Comparison of ENCODE assay signal across 1 cellular context in genomic region chr17:17783121-17783824, GRCh38.
A peak's percentile ranks its signal among the peaks of the same experiment; 100 is the strongest.
TF ChIP-seq lines count a peak whose summit lies in the region.

No MANE protein-coding gene starts in this region.

TF ChIP-seq in HepG2, 621 proteins besides CTCF, POLR2A, EP300 and RAD21 (continued from another document and continues in another):
- TF ChIP-seq CENPT (CRISPR knock-in tag; IDR thresholded peaks at IDR 0.05; ENCODE audit: low read depth) (no peak), TGIF2 (CRISPR knock-in tag; IDR thresholded peaks at IDR 0.05) (no peak), MAFF (IDR thresholded peaks at IDR 0.05; ENCODE audit: low read depth, low read length) (no peak), MED8 (CRISPR knock-in tag; IDR thresholded peaks at IDR 0.05; ENCODE audit: insufficient replicate concordance) (no peak), PBX2 (CRISPR knock-in tag; IDR thresholded peaks at IDR 0.05) (no peak), ZNF746 (CRISPR knock-in tag; IDR thresholded peaks at IDR 0.05) (0 out of 2 replicates have a peak, but pooled peaks have one; percentile 28), ZNF275 (CRISPR knock-in tag; IDR thresholded peaks at IDR 0.05; ENCODE audit: borderline replicate concordance) (no peak), ZNF30 (CRISPR knock-in tag; IDR thresholded peaks at IDR 0.05) (no peak), PAXIP1 (CRISPR knock-in tag; conservative IDR thresholded peaks at IDR 0.05) (no peak; the same call in 1 of the 2 replicates), WIZ (CRISPR knock-in tag; IDR thresholded peaks at IDR 0.05) (no peak), ZNF883 (CRISPR knock-in tag; IDR thresholded peaks at IDR 0.05; ENCODE audit: not compliant biosample characterization) (no peak), GATAD2A (CRISPR knock-in tag; IDR thresholded peaks at IDR 0.05) (no peak), MAX (IDR thresholded peaks at IDR 0.05) (peak; percentile 40; the same call in 1 of the 2 replicates), HNRNPL (IDR thresholded peaks at IDR 0.05; ENCODE audit: low read depth, low read length) (no peak), SNAPC5 (CRISPR knock-in tag; IDR thresholded peaks at IDR 0.05; ENCODE audit: borderline replicate concordance) (no peak), ZNF296 (CRISPR knock-in tag; conservative IDR thresholded peaks at IDR 0.05) (no peak), ZNF615 (CRISPR knock-in tag; IDR thresholded peaks at IDR 0.05; ENCODE audit: borderline replicate concordance) (no peak), POGK (CRISPR knock-in tag; conservative IDR thresholded peaks at IDR 0.05) (no peak), ZNF83 (CRISPR knock-in tag; IDR thresholded peaks at IDR 0.05; ENCODE audit: borderline replicate concordance) (no peak), MIXL1 (CRISPR knock-in tag; IDR thresholded peaks at IDR 0.05) (no peak), MXD1 (CRISPR knock-in tag; IDR thresholded peaks at IDR 0.05) (no peak), ZSCAN21 (CRISPR knock-in tag; IDR thresholded peaks at IDR 0.05; ENCODE audit: borderline replicate concordance) (no peak), ONECUT2 (CRISPR knock-in tag; IDR thresholded peaks at IDR 0.05) (no peak), FOXK1 (CRISPR knock-in tag; IDR thresholded peaks at IDR 0.05; ENCODE audit: borderline replicate concordance, low read depth) (no peak), E2F1 (CRISPR knock-in tag; IDR thresholded peaks at IDR 0.05) (no peak), IRF1 (CRISPR knock-in tag; IDR thresholded peaks at IDR 0.05; ENCODE audit: low read depth) (no peak), RELA (CRISPR knock-in tag; IDR thresholded peaks at IDR 0.05) (no peak), ZNF567 (CRISPR knock-in tag; IDR thresholded peaks at IDR 0.05; ENCODE audit: borderline replicate concordance) (no peak), ELF4 (CRISPR knock-in tag; IDR thresholded peaks at IDR 0.05; ENCODE audit: borderline replicate concordance) (no peak), ZNF781 (CRISPR knock-in tag; IDR thresholded peaks at IDR 0.05; ENCODE audit: borderline replicate concordance, not compliant biosample characterization) (no peak), HOXA3 (CRISPR knock-in tag; IDR thresholded peaks at IDR 0.05) (peak; percentile 63), JUN (CRISPR knock-in tag; IDR thresholded peaks at IDR 0.05) (no peak), KLF15 (CRISPR knock-in tag; IDR thresholded peaks at IDR 0.05; ENCODE audit: borderline replicate concordance) (no peak), ZNF674 (CRISPR knock-in tag; IDR thresholded peaks at IDR 0.05; ENCODE audit: low read depth) (no peak), ATF4 (CRISPR knock-in tag; IDR thresholded peaks at IDR 0.05) (no peak), ZNF230 (CRISPR knock-in tag; IDR thresholded peaks at IDR 0.05) (no peak), ZNF639 (CRISPR knock-in tag; conservative IDR thresholded peaks at IDR 0.05) (peak; percentile 94), SSRP1 (CRISPR knock-in tag; IDR thresholded peaks at IDR 0.05) (no peak), ZNF660 (CRISPR knock-in tag; IDR thresholded peaks at IDR 0.05; ENCODE audit: borderline replicate concordance, low read depth) (no peak), DMAP1 (CRISPR knock-in tag; IDR thresholded peaks at IDR 0.05) (no peak), ZNF143 (CRISPR knock-in tag; IDR thresholded peaks at IDR 0.05) (no peak), JUND (CRISPR knock-in tag; IDR thresholded peaks at IDR 0.05) (no peak), ZNF20 (CRISPR knock-in tag; IDR thresholded peaks at IDR 0.05) (no peak), TBP (CRISPR knock-in tag; IDR thresholded peaks at IDR 0.05) (no peak), TBX2 (CRISPR knock-in tag; IDR thresholded peaks at IDR 0.05; ENCODE audit: borderline replicate concordance) (no peak), CSRNP2 (CRISPR knock-in tag; conservative IDR thresholded peaks at IDR 0.05; ENCODE audit: low read depth) (no peak), SNAI1 (CRISPR knock-in tag; IDR thresholded peaks at IDR 0.05; ENCODE audit: borderline replicate concordance) (no peak), GPN1 (CRISPR knock-in tag; IDR thresholded peaks at IDR 0.05; ENCODE audit: borderline replicate concordance) (no peak), AKAP8 (CRISPR knock-in tag; IDR thresholded peaks at IDR 0.05) (no peak), ZNF816 (CRISPR knock-in tag; IDR thresholded peaks at IDR 0.05; ENCODE audit: borderline replicate concordance) (no peak)
